16 cellular contexts compared by ENCODE assay signal in the genomic region with DNA sequence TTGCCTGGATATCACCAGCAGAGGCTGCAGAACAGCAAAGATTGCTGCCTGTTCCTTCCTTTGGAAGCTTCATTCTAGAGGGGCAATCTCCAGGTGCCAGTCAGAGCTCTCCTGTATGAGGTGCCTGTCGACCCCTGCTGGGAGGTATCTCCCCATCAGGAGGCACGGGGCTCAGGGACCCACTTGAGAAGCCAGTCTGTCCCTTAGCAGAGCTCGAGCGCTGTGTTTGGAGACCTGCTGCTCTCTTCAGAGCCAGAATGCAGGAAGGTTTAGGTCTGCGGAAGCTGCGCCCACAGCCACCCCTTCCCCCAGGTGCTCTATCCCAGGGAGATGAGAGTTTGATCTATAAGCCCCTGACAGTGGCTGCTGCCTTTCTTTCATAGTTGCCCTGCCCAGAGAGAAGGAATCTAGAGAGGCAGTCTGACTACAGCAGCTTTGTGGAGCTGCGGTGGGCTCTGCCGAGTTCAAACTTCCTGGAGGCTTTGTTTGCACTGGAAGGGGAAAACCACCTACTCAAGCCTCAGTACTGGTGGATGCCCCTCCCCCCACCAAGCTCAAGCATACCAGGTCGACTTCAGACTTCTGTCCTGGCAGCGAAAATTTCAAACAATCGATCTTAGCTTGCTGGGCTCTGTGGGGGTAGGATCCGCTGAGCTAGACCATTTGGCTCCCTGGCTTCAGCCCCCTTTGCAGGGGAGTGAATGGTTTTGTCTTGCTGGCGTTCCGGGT. TPM values are rescaled to one million over a fixed set of nuclear protein-coding genes. Genes with fewer than 3 reads are reported as not detected.
"Had no signal": no experiment of that assay in that cellular context is flagged by ENCODE, and none has a peak within 500 bp of the region (broad histone marks: within the 10 kb centered on the region; RNA-seq: fewer than 3 reads in every experiment).

No MANE protein-coding gene starts in this region.

- H3K27me3 ChIP-seq: gastrocnemius medialis, neutrophil, right atrium auricular region, thyroid gland, vagina had no signal

- H3K27me3 Mint-ChIP-seq: activated CD8-positive, alpha-beta T cell treated with anti-CD3 and anti-CD28 coated beads for 36 hours had no signal

- FAIRE-seq: bronchial epithelial cell, colon, small intestine had no signal

- DNase-seq: activated CD4-positive, alpha-beta T cell treated with anti-CD3 and anti-CD28 coated beads for 1 hour; activated CD8-positive, alpha-beta memory T cell treated with anti-CD3 and anti-CD28 coated beads, Interleukin-2, amount 50 U/mL, for 4 hours; activated CD8-positive, alpha-beta T cell treated with anti-CD3 and anti-CD28 coated beads for 36 hours; aorta; gastrocnemius medialis; kidney glomerular epithelial cell; small intestine; thyroid gland had no signal

- H3K36me3 ChIP-seq: gastrocnemius medialis, neutrophil, right atrium auricular region, thyroid gland, vagina had no signal

- H3K36me3 Mint-ChIP-seq: stimulated activated effector memory CD8-positive, alpha-beta T cell treated with anti-CD3 and anti-CD28 coated beads, Interleukin-12 subunit alpha, Interleukin-12 subunit beta, amount 100 ng/mL, for 72 hours had no signal

- H3K4me3 Mint-ChIP-seq: activated CD8-positive, alpha-beta T cell treated with anti-CD3 and anti-CD28 coated beads for 36 hours; mesothelial cell of epicardium; stimulated activated effector memory CD8-positive, alpha-beta T cell treated with anti-CD3 and anti-CD28 coated beads, Interleukin-12 subunit alpha, Interleukin-12 subunit beta, amount 100 ng/mL, for 72 hours; T-helper 2 cell treated with Interferon-gamma antibody and Interleukin-4, amounts not matched to agents 5 μg/mL and 100 μg/mL, for 36 hours had no signal

- H3K9me3 Mint-ChIP-seq: T-helper 2 cell treated with Interferon-gamma antibody and Interleukin-4, amounts not matched to agents 5 μg/mL and 100 μg/mL, for 36 hours had no signal

- ATAC-seq: activated CD8-positive, alpha-beta T cell treated with anti-CD3 and anti-CD28 coated beads for 36 hours; gastrocnemius medialis; stimulated activated effector memory CD8-positive, alpha-beta T cell treated with anti-CD3 and anti-CD28 coated beads, Interleukin-12 subunit alpha, Interleukin-12 subunit beta, amount 100 ng/mL, for 72 hours had no signal

- H3K4me1 Mint-ChIP-seq: mesothelial cell of epicardium; stimulated activated effector memory CD8-positive, alpha-beta T cell treated with anti-CD3 and anti-CD28 coated beads, Interleukin-12 subunit alpha, Interleukin-12 subunit beta, amount 100 ng/mL, for 72 hours had no signal

- H3K27ac Mint-ChIP-seq: activated CD8-positive, alpha-beta T cell treated with anti-CD3 and anti-CD28 coated beads for 36 hours; mesothelial cell of epicardium; stimulated activated effector memory CD8-positive, alpha-beta T cell treated with anti-CD3 and anti-CD28 coated beads, Interleukin-12 subunit alpha, Interleukin-12 subunit beta, amount 100 ng/mL, for 72 hours; T-helper 2 cell treated with Interferon-gamma antibody and Interleukin-4, amounts not matched to agents 5 μg/mL and 100 μg/mL, for 36 hours had no signal

- H3K4me1 ChIP-seq: gastrocnemius medialis, right atrium auricular region, thyroid gland, vagina had no signal

- H3K9me3 ChIP-seq: gastrocnemius medialis, neutrophil, right atrium auricular region, thyroid gland, vagina had no signal

- H3K4me3 ChIP-seq: gastrocnemius medialis, right atrium auricular region, thyroid gland, vagina had no signal

- H3K27ac ChIP-seq: gastrocnemius medialis, neutrophil, right atrium auricular region, thyroid gland, vagina had no signal

RNA-seq across cellular contexts. Expression of gene DKK2, which starts 57.9 kb away (rescaled TPM):
- total RNA-seq: activated CD8-positive, alpha-beta T cell treated with anti-CD3 and anti-CD28 coated beads for 36 hours; bronchial epithelial cell had no signal
